Comparison of ENCODE assay signal across 1 cellular context in the genomic region with DNA sequence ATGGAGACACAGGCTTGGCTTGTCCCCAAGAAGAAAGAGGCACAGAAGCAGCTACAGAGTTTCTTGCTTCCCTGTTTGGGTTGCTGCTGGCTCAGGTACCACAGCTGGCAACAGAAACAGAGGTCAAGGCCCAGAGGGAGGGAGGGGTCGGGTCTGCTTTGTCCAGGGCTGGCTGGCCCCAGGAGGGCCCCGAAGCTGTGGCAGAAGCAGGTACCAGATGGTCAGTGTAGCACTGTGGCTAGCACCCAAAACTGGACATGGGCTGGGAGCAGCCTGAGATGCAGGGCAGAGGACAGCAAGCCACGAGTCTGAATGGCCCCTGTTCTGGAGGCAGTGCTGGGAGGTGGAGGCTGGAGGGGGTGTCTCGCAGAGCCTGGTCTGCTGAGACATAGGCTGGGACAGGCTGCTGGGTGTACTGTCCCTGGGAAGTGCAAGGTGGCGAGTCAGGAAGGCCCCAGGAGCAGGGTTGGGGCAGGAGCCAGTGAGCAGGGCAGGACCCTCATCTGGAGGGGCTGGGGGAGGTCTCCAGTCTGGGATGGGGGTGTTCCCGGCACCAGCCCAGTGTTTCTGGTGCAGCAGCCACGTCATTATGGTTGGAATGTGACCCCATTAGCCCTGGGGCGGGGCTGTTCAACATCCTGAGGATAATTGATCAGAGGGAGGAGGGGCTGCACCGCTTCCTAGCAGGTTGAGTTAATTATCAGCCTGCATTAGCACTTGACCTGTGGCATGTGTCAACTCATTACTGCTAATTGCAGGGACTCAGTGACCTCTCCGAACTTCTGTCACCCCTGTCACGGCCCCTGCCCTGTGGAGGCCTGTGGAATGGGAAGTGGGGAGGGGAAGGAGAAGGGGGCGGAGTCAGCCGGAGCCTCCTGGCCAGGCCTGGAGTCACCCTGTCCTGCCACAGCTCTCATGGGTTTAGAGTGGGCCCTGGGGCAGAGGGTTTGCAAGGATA.
TF ChIP-seq lines count a peak whose summit lies in the region.

No MANE protein-coding gene starts in this region.

TF ChIP-seq in HCT116, 20 proteins besides CTCF, POLR2A, EP300 and RAD21 (continued from another document):
- TF ChIP-seq REST (IDR thresholded peaks at IDR 0.05; ENCODE audit: low read depth) (no peak), ELF1 (IDR thresholded peaks at IDR 0.05; ENCODE audit: borderline replicate concordance, low read depth) (no peak), POLR2AphosphoS5 (IDR thresholded peaks at IDR 0.05; ENCODE audit: low read depth, low read length) (peak; percentile 54), MAX (IDR thresholded peaks at IDR 0.05) (no peak)
- TF ChIP-seq, protein P1, sequence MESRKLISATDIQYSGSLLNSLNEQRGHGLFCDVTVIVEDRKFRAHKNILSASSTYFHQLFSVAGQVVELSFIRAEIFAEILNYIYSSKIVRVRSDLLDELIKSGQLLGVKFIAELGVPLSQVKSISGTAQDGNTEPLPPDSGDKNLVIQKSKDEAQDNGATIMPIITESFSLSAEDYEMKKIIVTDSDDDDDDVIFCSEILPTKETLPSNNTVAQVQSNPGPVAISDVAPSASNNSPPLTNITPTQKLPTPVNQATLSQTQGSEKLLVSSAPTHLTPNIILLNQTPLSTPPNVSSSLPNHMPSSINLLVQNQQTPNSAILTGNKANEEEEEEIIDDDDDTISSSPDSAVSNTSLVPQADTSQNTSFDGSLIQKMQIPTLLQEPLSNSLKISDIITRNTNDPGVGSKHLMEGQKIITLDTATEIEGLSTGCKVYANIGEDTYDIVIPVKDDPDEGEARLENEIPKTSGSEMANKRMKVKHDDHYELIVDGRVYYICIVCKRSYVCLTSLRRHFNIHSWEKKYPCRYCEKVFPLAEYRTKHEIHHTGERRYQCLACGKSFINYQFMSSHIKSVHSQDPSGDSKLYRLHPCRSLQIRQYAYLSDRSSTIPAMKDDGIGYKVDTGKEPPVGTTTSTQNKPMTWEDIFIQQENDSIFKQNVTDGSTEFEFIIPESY (IDR thresholded peaks at IDR 0.05; ENCODE audit: extremely low read depth, insufficient replicate concordance, low read length) = no peak
